Comparison of ENCODE assay signal across 8 cellular contexts in genomic region chr11:65558785-65559509, GRCh38. TPM values are rescaled to one million over a fixed set of nuclear protein-coding genes. Genes with fewer than 3 reads are reported as not detected.
DNase-seq lines count a peak whose midpoint lies in the region; ATAC-seq, FAIRE-seq and TF ChIP-seq lines count a peak whose summit lies in the region.

No MANE protein-coding gene starts in this region.

- TF ChIP-seq POLR2A in endothelial cell of umbilical vein (IDR thresholded peaks at IDR 0.05; ENCODE audit: low read depth, low read length), result no peak

- DNase-seq in C1 segment of cervical spinal cord (lab: John Stamatoyannopoulos, UW) (peak in 12 of 14 donors; percentile 29 to 87 (median 66)), PC-9 (no peak), endothelial cell of umbilical vein (ENCODE audit: low read depth, low spot score) (peak; percentile 72), DMS153 (lab: John Stamatoyannopoulos, UW) (no peak), NCI-H510A treated with DMSO at 0.1 percent for 48 hours (lab: John Stamatoyannopoulos, UW) (no peak), KBM-7 (no peak), activated gamma-delta T cell treated with Interleukin-2 at 50 U/mL for 16 hours (no peak)
- no peak for DNase-seq in natural killer cell treated with Interleukin-12 subunit alpha and Interleukin-12 subunit beta and Interleukin-15 and Interleukin-18, amount 100 ng/mL, for 72 hours (ENCODE audit: low spot score)

- intact Hi-C loops in PC-9 (cut with micrococcal nuclease; ENCODE audit: unreplicated experiment) (loop anchor here (5.0 kb wide), 3 partner anchors 137 to 453 kb away; partner anchors contain the start of genes C11orf68, CST6, DRAP1 and NEAT1), endothelial cell of umbilical vein (cut with micrococcal nuclease) (loop anchor here (1.0 kb wide), 1 partner anchor 15 kb away; no protein-coding TSS in a partner anchor)

- H3K9me1 ChIP-seq in endothelial cell of umbilical vein (replicated peaks; ENCODE audit: control insufficient read depth, extremely low read depth, insufficient read depth, low read length), result no peaks in the 10 kb centered on the region

- CTCF ChIA-PET in PC-9 (lab: Charles Lee) (interaction anchor here (0.6 to 2.2 kb wide), 3 partner anchors 12 to 443 kb away, joined by 4 to 11 read pairs (median 8); partner anchors contain the start of genes BANF1, EIF1AD and ZNRD2), endothelial cell of umbilical vein (lab: Charles Lee) (interaction anchor here (0.7 to 4.3 kb wide), 6 partner anchors 10 to 35 kb away, joined by 3 to 54 read pairs (median 14); partner anchors contain the start of genes FAM89B and ZNRD2)

- H3K4me1 Mint-ChIP-seq in natural killer cell treated with Interleukin-12 subunit alpha and Interleukin-12 subunit beta and Interleukin-15 and Interleukin-18, amount 100 ng/mL, for 72 hours (ENCODE audit: low read depth in 2 of 2), result peaks cover 39 to 48% of the 10 kb centered on the region in 2 donors

- H3K9ac ChIP-seq in endothelial cell of umbilical vein (replicated peaks; ENCODE audit: extremely low read depth, insufficient read depth, low read length), result peak overlapping the region; percentile 61

- peaks cover 64% of the 10 kb centered on the region for H3K4me1 ChIP-seq in PC-9 (replicated peaks; ENCODE audit: insufficient read depth)
- peaks cover 60% of the 10 kb centered on the region for H3K4me1 ChIP-seq in endothelial cell of umbilical vein (ENCODE audit: control insufficient read depth, extremely low read depth, insufficient read depth, low read length)

- no peaks in the 10 kb centered on the region for H3K9me3 ChIP-seq in PC-9 (ENCODE audit: insufficient read depth, low read depth)
- H3K9me3 ChIP-seq in endothelial cell of umbilical vein (replicated peaks; ENCODE audit: control insufficient read depth, insufficient read depth, low read length), result no peaks in the 10 kb centered on the region

- FAIRE-seq in endothelial cell of umbilical vein (lab: Jason Lieb, UNC), result no peak

- peak overlapping the region; percentile 58 for H3K4me3 Mint-ChIP-seq in natural killer cell treated with Interleukin-12 subunit alpha and Interleukin-12 subunit beta and Interleukin-15 and Interleukin-18, amount 100 ng/mL, for 72 hours

- dilution Hi-C loops in endothelial cell of umbilical vein (cut with MboI; ENCODE audit: extremely low pct_ligation_motif_present, low sequenced_read_pairs), result no loop called here

- in situ Hi-C loops in KBM-7 (cut with MboI; ENCODE audit: low pct_unique_long_range_greater_than_20kb, low sequenced_read_pairs), result no loop called here

- no peaks in the 10 kb centered on the region for H3K27me3 Mint-ChIP-seq in natural killer cell treated with Interleukin-12 subunit alpha and Interleukin-12 subunit beta and Interleukin-15 and Interleukin-18, amount 100 ng/mL, for 72 hours

- no peaks in the 10 kb centered on the region for H3K9me3 Mint-ChIP-seq in natural killer cell treated with Interleukin-12 subunit alpha and Interleukin-12 subunit beta and Interleukin-15 and Interleukin-18, amount 100 ng/mL, for 72 hours

- no peaks in the 10 kb centered on the region for H3K9me2 ChIP-seq in PC-9 (ENCODE audit: insufficient read depth)

- H3K79me2 ChIP-seq in PC-9 (ENCODE audit: low read depth) (peaks cover 39% of the 10 kb centered on the region), endothelial cell of umbilical vein (ENCODE audit: control insufficient read depth, insufficient read depth, low read length) (peaks cover 22% of the 10 kb centered on the region)

- no peaks in the 10 kb centered on the region for H3K36me3 Mint-ChIP-seq in natural killer cell treated with Interleukin-12 subunit alpha and Interleukin-12 subunit beta and Interleukin-15 and Interleukin-18, amount 100 ng/mL, for 72 hours

- H3K27me3 ChIP-seq in PC-9 (ENCODE audit: insufficient read depth, low read depth) (no peaks in the 10 kb centered on the region), endothelial cell of umbilical vein (ENCODE audit: control insufficient read depth in 2 of 2, insufficient read depth in 2 of 2, low read length in 2 of 2) (no peaks in the 10 kb centered on the region)

- H3K27ac ChIP-seq in PC-9 (peak overlapping the region; percentile 69), endothelial cell of umbilical vein (ENCODE audit: insufficient read depth, low read depth, low read length) (peak overlapping the region; percentile 78)

- no peaks in the 10 kb centered on the region for H4K20me1 ChIP-seq in PC-9 (ENCODE audit: insufficient read depth)
- H4K20me1 ChIP-seq in endothelial cell of umbilical vein (replicated peaks; ENCODE audit: control insufficient read depth, extremely low read depth, insufficient read depth, low read length), result no peaks in the 10 kb centered on the region

- POLR2A ChIA-PET in PC-9 (lab: Charles Lee; ENCODE audit: unreplicated experiment) (interaction anchor here (0.6 to 1.8 kb wide), 7 partner anchors 11 to 432 kb away, joined by 3 to 13 read pairs (median 3); partner anchors contain the start of gene ZNRD2), endothelial cell of umbilical vein (lab: Charles Lee) (interaction anchor here (1.3 kb wide), 1 partner anchor 18 kb away, joined by 3 read pairs; no protein-coding TSS in a partner anchor)

- BruUV-seq in PC-9 (replicated peaks; lab: Mats Ljungman, UMichigan), result TSS peak; percentile 70
- BruUV-seq in endothelial cell of umbilical vein (replicated peaks; lab: Mats Ljungman, UMichigan), result no TSS peak

- TF ChIP-seq CTCF in PC-9 (conservative IDR thresholded peaks at IDR 0.05), result no peak
- no peak for TF ChIP-seq CTCF in endothelial cell of umbilical vein (IDR thresholded peaks at IDR 0.05; ENCODE audit: extremely low read depth in 1 of 2, insufficient read depth in 1 of 2, low read depth in 1 of 2, low read length in 2 of 2)

- H3K4me2 ChIP-seq in PC-9 (peak overlapping the region; percentile 86), endothelial cell of umbilical vein (ENCODE audit: insufficient read depth, low read length) (peak overlapping the region; percentile 22)

- peak overlapping the region; percentile 77 for H3K4me3 ChIP-seq in PC-9
- no peak overlapping the region for H3K4me3 ChIP-seq in endothelial cell of umbilical vein (replicated peaks in 1 of 3; ENCODE audit: insufficient read depth in 1 of 3, low read depth in 1 of 3, low read length in 3 of 3)

- ATAC-seq in natural killer cell treated with Interleukin-12 subunit alpha and Interleukin-12 subunit beta and Interleukin-15 and Interleukin-18, amount 100 ng/mL, for 72 hours, result no peak

- peak overlapping the region in 1 of 2 donors; percentile 72 for H3K27ac Mint-ChIP-seq in natural killer cell treated with Interleukin-12 subunit alpha and Interleukin-12 subunit beta and Interleukin-15 and Interleukin-18, amount 100 ng/mL, for 72 hours

- H3K36me3 ChIP-seq in PC-9 (ENCODE audit: low read depth) (no peaks in the 10 kb centered on the region), endothelial cell of umbilical vein (ENCODE audit: control insufficient read depth in 2 of 2, extremely low read depth in 1 of 2, insufficient read depth in 2 of 2, low read length in 2 of 2) (no peaks in the 10 kb centered on the region)

- H3F3A ChIP-seq in PC-9 (ENCODE audit: insufficient read depth, low read depth), result peaks cover 68% of the 10 kb centered on the region

- H2AFZ ChIP-seq in PC-9 (peak overlapping the region; percentile 75), endothelial cell of umbilical vein (ENCODE audit: low read depth, low read length) (no peak overlapping the region)

RNA-seq across cellular contexts. Expression of gene LTBP3, which starts 0.8 kb away (rescaled TPM):
- total RNA-seq in PC-9 (2021), result 455 and 553 TPM in 2 replicates
- total RNA-seq in endothelial cell of umbilical vein, result 120 and 121 TPM in 2 replicates
- 209 and 225 TPM in 2 replicates for polyA plus RNA-seq in endothelial cell of umbilical vein
- polyA plus RNA-seq in endothelial cell of umbilical vein (2011; cell fraction: cytosol; rRNA removed), result 92.6 and 135 TPM in 2 replicates
- 799 and 904 TPM in 2 replicates for polyA plus RNA-seq in endothelial cell of umbilical vein (2011; cell fraction: nucleus; rRNA removed)
- polyA plus RNA-seq in endothelial cell of umbilical vein (2012), result 108 and 232 TPM in 2 replicates
- 44.1 and 70.6 TPM in 2 replicates for polyA minus RNA-seq in endothelial cell of umbilical vein
- 8.5 TPM for polyA minus RNA-seq in endothelial cell of umbilical vein (2011; cell fraction: cytosol; rRNA and poly(A)+ RNA removed)
- 104 and 152 TPM in 2 replicates for polyA minus RNA-seq in endothelial cell of umbilical vein (2011; cell fraction: nucleus; rRNA and poly(A)+ RNA removed)
- total RNA-seq in natural killer cell treated with Interleukin-12 subunit alpha and Interleukin-12 subunit beta and Interleukin-15 and Interleukin-18, amount 100 ng/mL, for 72 hours, result 10 to 100 TPM; 42.3 to 60.2 TPM

RNA-seq across cellular contexts. Expression of gene ZNRD2, which starts 11.3 kb away (rescaled TPM):
- 51.4 and 53.5 TPM in 2 replicates for total RNA-seq in PC-9 (2021)
- 40.8 and 46.9 TPM in 2 replicates for total RNA-seq in endothelial cell of umbilical vein
- 96.2 and 96.7 TPM in 2 replicates for polyA plus RNA-seq in endothelial cell of umbilical vein
- 73.6 and 74.5 TPM in 2 replicates for polyA plus RNA-seq in endothelial cell of umbilical vein (2011; cell fraction: cytosol; rRNA removed)
- 50.6 TPM in 2 replicates for polyA plus RNA-seq in endothelial cell of umbilical vein (2011; cell fraction: nucleus; rRNA removed)
- 93.2 and 99.8 TPM in 2 replicates for polyA plus RNA-seq in endothelial cell of umbilical vein (2012)
- polyA minus RNA-seq in endothelial cell of umbilical vein, result 11.3 and 14.6 TPM in 2 replicates
- 27.7 TPM for polyA minus RNA-seq in endothelial cell of umbilical vein (2011; cell fraction: cytosol; rRNA and poly(A)+ RNA removed)
- polyA minus RNA-seq in endothelial cell of umbilical vein (2011; cell fraction: nucleus; rRNA and poly(A)+ RNA removed), result 14.4 and 33.5 TPM in 2 replicates
- 10 to 100 TPM; 55.8 to 89.3 TPM for total RNA-seq in natural killer cell treated with Interleukin-12 subunit alpha and Interleukin-12 subunit beta and Interleukin-15 and Interleukin-18, amount 100 ng/mL, for 72 hours

RNA-seq across cellular contexts. Expression of gene FAM89B, which starts 13.4 kb away (rescaled TPM):
- total RNA-seq in PC-9 (2021) (51.7 and 53.3 TPM in 2 replicates), endothelial cell of umbilical vein (63.1 and 63.8 TPM in 2 replicates)
- polyA plus RNA-seq in endothelial cell of umbilical vein, result 153 and 193 TPM in 2 replicates
- 57.2 and 80.4 TPM in 2 replicates for polyA plus RNA-seq in endothelial cell of umbilical vein (2011; cell fraction: cytosol; rRNA removed)
- polyA plus RNA-seq in endothelial cell of umbilical vein (2011; cell fraction: nucleus; rRNA removed), result 31.0 and 31.4 TPM in 2 replicates
- 44.3 and 64.1 TPM in 2 replicates for polyA plus RNA-seq in endothelial cell of umbilical vein (2012)
- polyA minus RNA-seq in endothelial cell of umbilical vein, result 30.8 and 35.3 TPM in 2 replicates
- polyA minus RNA-seq in endothelial cell of umbilical vein (2011; cell fraction: cytosol; rRNA and poly(A)+ RNA removed), result 10.7 TPM
- 15.6 and 20.3 TPM in 2 replicates for polyA minus RNA-seq in endothelial cell of umbilical vein (2011; cell fraction: nucleus; rRNA and poly(A)+ RNA removed)
- total RNA-seq in natural killer cell treated with Interleukin-12 subunit alpha and Interleukin-12 subunit beta and Interleukin-15 and Interleukin-18, amount 100 ng/mL, for 72 hours, result 10 to 100 TPM; 38.0 to 71.5 TPM

RNA-seq across cellular contexts. Expression of gene EHBP1L1, which starts 16.9 kb away (rescaled TPM):
- 123 and 170 TPM in 2 replicates for total RNA-seq in PC-9 (2021)
- 18.8 and 19.7 TPM in 2 replicates for total RNA-seq in endothelial cell of umbilical vein
- polyA plus RNA-seq in endothelial cell of umbilical vein, result 12.7 and 18.5 TPM in 2 replicates
- polyA plus RNA-seq in endothelial cell of umbilical vein (2011; cell fraction: cytosol; rRNA removed), result 7.1 and 11.1 TPM in 2 replicates
- 29.6 and 32.5 TPM in 2 replicates for polyA plus RNA-seq in endothelial cell of umbilical vein (2011; cell fraction: nucleus; rRNA removed)
- polyA plus RNA-seq in endothelial cell of umbilical vein (2012), result 14.2 and 20.1 TPM in 2 replicates
- polyA minus RNA-seq in endothelial cell of umbilical vein, result 8.6 and 12.0 TPM in 2 replicates
- 64.3 TPM for polyA minus RNA-seq in endothelial cell of umbilical vein (2011; cell fraction: cytosol; rRNA and poly(A)+ RNA removed)
- 7.8 and 11.2 TPM in 2 replicates for polyA minus RNA-seq in endothelial cell of umbilical vein (2011; cell fraction: nucleus; rRNA and poly(A)+ RNA removed)
- total RNA-seq in natural killer cell treated with Interleukin-12 subunit alpha and Interleukin-12 subunit beta and Interleukin-15 and Interleukin-18, amount 100 ng/mL, for 72 hours, result 100 to 1,000 TPM; 156 to 188 TPM

RNA-seq across cellular contexts. Expression of gene SCYL1, which starts 34.1 kb away (rescaled TPM):
- 106 and 135 TPM in 2 replicates for total RNA-seq in PC-9 (2021)
- 88.2 and 88.7 TPM in 2 replicates for total RNA-seq in endothelial cell of umbilical vein
- 126 and 153 TPM in 2 replicates for polyA plus RNA-seq in endothelial cell of umbilical vein
- 95.1 and 111 TPM in 2 replicates for polyA plus RNA-seq in endothelial cell of umbilical vein (2011; cell fraction: cytosol; rRNA removed)
- 143 and 176 TPM in 2 replicates for polyA plus RNA-seq in endothelial cell of umbilical vein (2011; cell fraction: nucleus; rRNA removed)
- polyA plus RNA-seq in endothelial cell of umbilical vein (2012), result 53.3 and 68.2 TPM in 2 replicates
- 50.9 and 74.3 TPM in 2 replicates for polyA minus RNA-seq in endothelial cell of umbilical vein
- 57.2 TPM for polyA minus RNA-seq in endothelial cell of umbilical vein (2011; cell fraction: cytosol; rRNA and poly(A)+ RNA removed)
- 38.2 and 51.4 TPM in 2 replicates for polyA minus RNA-seq in endothelial cell of umbilical vein (2011; cell fraction: nucleus; rRNA and poly(A)+ RNA removed)
- 100 to 1,000 TPM in 1 of 2 donors, 10 to 100 TPM in 1; 84.5 to 112 TPM for total RNA-seq in natural killer cell treated with Interleukin-12 subunit alpha and Interleukin-12 subunit beta and Interleukin-15 and Interleukin-18, amount 100 ng/mL, for 72 hours

Comparison
In these comparisons a context has a peak if more than half of its experiments do, and no peak if none do; other contexts are left out.
1. DNase-seq: peak in C1 segment of cervical spinal cord (12 of 14) and endothelial cell of umbilical vein (single experiment); none in PC-9 (0 of 2), natural killer cell treated with Interleukin-12 subunit alpha and Interleukin-12 subunit beta and Interleukin-15 and Interleukin-18, amount 100 ng/mL, for 72 hours (single experiment), DMS153 (single experiment), NCI-H510A treated with DMSO at 0.1 percent for 48 hours (single experiment), KBM-7 (single experiment) and activated gamma-delta T cell treated with Interleukin-2 at 50 U/mL for 16 hours (single experiment).